1 cellular context compared by ENCODE assay signal in genomic region chr9:89418882-89419641, GRCh38.
TF ChIP-seq lines count a peak whose summit lies in the region.

No MANE protein-coding gene starts in this region.

TF ChIP-seq in GM12878, 131 proteins besides CTCF, POLR2A, EP300 and RAD21 (continued from another document):
- TF ChIP-seq E4F1 (IDR thresholded peaks at IDR 0.05; ENCODE audit: borderline replicate concordance, partially characterized antibody) (no peak), SPI1 (IDR thresholded peaks at IDR 0.05; ENCODE audit: borderline replicate concordance, insufficient read depth, low read depth, low read length) (no peak), BCLAF1 (IDR thresholded peaks at IDR 0.05) (peak; percentile 70), TBL1XR1 (IDR thresholded peaks at IDR 0.05; ENCODE audit: low read depth, low read length) (no peak), E2F8 (IDR thresholded peaks at IDR 0.05; ENCODE audit: low read depth, partially characterized antibody) (no peak), DPF2 (IDR thresholded peaks at IDR 0.05) (no peak)
